In the genomic region with DNA sequence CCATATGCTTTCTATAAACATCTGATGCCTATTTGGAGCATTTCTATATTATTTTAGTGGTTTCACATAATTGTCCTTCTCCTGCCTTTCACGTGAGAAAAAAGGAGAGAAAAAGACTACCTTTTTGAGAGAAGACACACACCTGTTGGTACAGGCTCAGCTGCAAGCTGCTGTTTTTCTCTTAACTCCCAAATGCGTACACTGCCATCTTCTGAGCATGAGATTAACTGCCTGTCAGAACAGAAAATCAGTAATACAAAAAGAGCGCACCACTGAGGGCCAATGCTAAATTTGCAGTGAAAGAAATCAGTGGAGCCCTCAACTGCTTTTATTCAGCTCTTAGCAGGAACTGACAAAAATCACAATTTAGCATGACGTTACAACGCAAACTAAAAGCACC, we compare ENCODE assay signal across 9 cellular contexts. TPM values are rescaled to one million over a fixed set of nuclear protein-coding genes. Genes with fewer than 3 reads are reported as not detected.
DNase-seq lines count a peak whose midpoint lies in the region; TF ChIP-seq lines count a peak whose summit lies in the region.
"Had no signal": no experiment of that assay in that cellular context is flagged by ENCODE, and none has a peak within 500 bp of the region (broad histone marks: within the 10 kb centered on the region; RNA-seq: fewer than 3 reads in every experiment).

No MANE protein-coding gene starts in this region.

- no peak overlapping the region for H4K12ac ChIP-seq in trophoblast cell (ENCODE audit: low read depth, low read length)

- H2AK5ac ChIP-seq in trophoblast cell (ENCODE audit: low read length) = no peak overlapping the region

- H3K4ac ChIP-seq in trophoblast cell (ENCODE audit: low read depth, low read length) = no peak overlapping the region

- no peak overlapping the region for H2BK120ac ChIP-seq in trophoblast cell (ENCODE audit: insufficient read depth, low read length, poor library complexity)

- DNase-seq in NCI-H82 (lab: John Stamatoyannopoulos, UW) = peak; percentile 31
- no peak for DNase-seq in NCI-H82 treated with DMSO at 0.1 percent for 48 hours (lab: John Stamatoyannopoulos, UW; ENCODE audit: unreplicated experiment)
- peak; percentile 4 for DNase-seq in NCI-H2029 treated with DMSO at 0.1 percent for 48 hours (lab: John Stamatoyannopoulos, UW)
- DNase-seq in choroid plexus epithelial cell (ENCODE audit: low read depth) = peak; percentile 57
- DNase-seq in trophoblast cell = peak; percentile 12 to 49
- no peak for DNase-seq in H4 (ENCODE audit: low spot score)
- no peak for DNase-seq in COLO668 (lab: John Stamatoyannopoulos, UW; ENCODE audit: unreplicated experiment)
- no peak for DNase-seq in prostate gland (ENCODE audit: low spot score)
- DNase-seq: activated CD8-positive, alpha-beta T cell treated with anti-CD3 and anti-CD28 coated beads for 36 hours had no signal

- no peaks in the 10 kb centered on the region for H3K27me3 ChIP-seq in trophoblast cell (ENCODE audit: insufficient read depth, low read length)
- no peaks in the 10 kb centered on the region for H3K27me3 ChIP-seq in prostate gland (replicated peaks; ENCODE audit: insufficient read depth)

- H3K9me3 ChIP-seq in trophoblast cell (ENCODE audit: insufficient read depth, low read depth, low read length) = no peaks in the 10 kb centered on the region
- no peaks in the 10 kb centered on the region for H3K9me3 ChIP-seq in prostate gland

- intact Hi-C loops in prostate gland (cut with DNase I) = loop anchor here (10.0 kb wide), 1 partner anchor 302 kb away; no protein-coding TSS in a partner anchor

- no peak overlapping the region for H3K18ac ChIP-seq in trophoblast cell (ENCODE audit: low read length)

- no peak overlapping the region for H2BK12ac ChIP-seq in trophoblast cell (ENCODE audit: low read length)

- H2BK5ac ChIP-seq in trophoblast cell (ENCODE audit: low read depth, low read length, poor library complexity) = no peak overlapping the region

- no peak overlapping the region for H3K14ac ChIP-seq in trophoblast cell (ENCODE audit: low read length)

- no peaks in the 10 kb centered on the region for H3K79me2 ChIP-seq in trophoblast cell (ENCODE audit: control insufficient read depth, insufficient read depth, low read length, poor library complexity)

- no peak overlapping the region for H3K4me3 ChIP-seq in choroid plexus epithelial cell (ENCODE audit: low read depth, low read length)
- H3K4me3 ChIP-seq in trophoblast cell (ENCODE audit: low read depth, low read length) = no peak overlapping the region
- H3K4me3 ChIP-seq in prostate gland = no peak overlapping the region

- H3K4me1 ChIP-seq in trophoblast cell (ENCODE audit: control insufficient read depth in 1 of 2, insufficient read depth in 2 of 2, low read length in 2 of 2) (no peaks in the 10 kb centered on the region), prostate gland (replicated peaks) (no peaks in the 10 kb centered on the region)

- H4K8ac ChIP-seq in trophoblast cell (ENCODE audit: low read depth, low read length) = no peak overlapping the region

- H4K91ac ChIP-seq in trophoblast cell (ENCODE audit: low read depth, low read length) = no peak overlapping the region

- H2AFZ ChIP-seq in trophoblast cell (ENCODE audit: insufficient read depth, low read length, poor library complexity) = no peak overlapping the region

- no peak overlapping the region for H3K4me2 ChIP-seq in trophoblast cell (ENCODE audit: low read length)

- no peak overlapping the region for H3K9ac ChIP-seq in trophoblast cell (ENCODE audit: low read length)

- TF ChIP-seq CTCF in choroid plexus epithelial cell (conservative IDR thresholded peaks at IDR 0.05; ENCODE audit: low read depth, low read length) (peak; percentile 53), prostate gland (IDR thresholded peaks at IDR 0.05) (peak in 2 of 4 experiments; percentile 21 to 39)

- H3K36me3 ChIP-seq in trophoblast cell (ENCODE audit: control insufficient read depth in 1 of 2, insufficient read depth in 2 of 2, low read length in 2 of 2) = peaks cover 2% of the 10 kb centered on the region in 2 experiments
- H3K36me3 ChIP-seq in prostate gland = no peaks in the 10 kb centered on the region

- H3K23ac ChIP-seq in trophoblast cell (ENCODE audit: low read length) = no peak overlapping the region

- no peak for TF ChIP-seq POLR2A in prostate gland (IDR thresholded peaks at IDR 0.05)

- H3K79me1 ChIP-seq in trophoblast cell (ENCODE audit: low read length) = no peaks in the 10 kb centered on the region

- WGBS in trophoblast cell (ENCODE audit: extremely low coverage, insufficient coverage, insufficient read length) = no CpG with 5 or more reads among the region's 5 CpGs
- 68% methylated on average over 5 of the region's 5 CpGs for WGBS in prostate gland

- no peak overlapping the region for H3K27ac ChIP-seq in trophoblast cell (ENCODE audit: low read depth, low read length)
- no peak overlapping the region for H3K27ac ChIP-seq in prostate gland

RNA-seq across cellular contexts. Expression of gene WDR41, which starts 54.9 kb away (rescaled TPM):
- polyA plus RNA-seq in trophoblast cell (2013) = 23.7 and 24.8 TPM in 2 replicates
- 110 and 115 TPM in 2 replicates for total RNA-seq in H4 (2014; rRNA removed; shearing (Covaris generic))
- total RNA-seq in prostate gland = 10 to 100 TPM; 28.8 to 76.1 TPM

Comparison
In these comparisons a context has a peak if more than half of its experiments do, and no peak if none do; other contexts are left out.
1. DNase-seq: peak in NCI-H82 (single experiment), NCI-H2029 treated with DMSO at 0.1 percent for 48 hours (single experiment), choroid plexus epithelial cell (single experiment) and trophoblast cell (2 of 2); none in NCI-H82 treated with DMSO at 0.1 percent for 48 hours (single experiment), H4 (single experiment), COLO668 (single experiment) and prostate gland (single experiment).